ENCODE assay signal across 1 cellular context in the genomic region with DNA sequence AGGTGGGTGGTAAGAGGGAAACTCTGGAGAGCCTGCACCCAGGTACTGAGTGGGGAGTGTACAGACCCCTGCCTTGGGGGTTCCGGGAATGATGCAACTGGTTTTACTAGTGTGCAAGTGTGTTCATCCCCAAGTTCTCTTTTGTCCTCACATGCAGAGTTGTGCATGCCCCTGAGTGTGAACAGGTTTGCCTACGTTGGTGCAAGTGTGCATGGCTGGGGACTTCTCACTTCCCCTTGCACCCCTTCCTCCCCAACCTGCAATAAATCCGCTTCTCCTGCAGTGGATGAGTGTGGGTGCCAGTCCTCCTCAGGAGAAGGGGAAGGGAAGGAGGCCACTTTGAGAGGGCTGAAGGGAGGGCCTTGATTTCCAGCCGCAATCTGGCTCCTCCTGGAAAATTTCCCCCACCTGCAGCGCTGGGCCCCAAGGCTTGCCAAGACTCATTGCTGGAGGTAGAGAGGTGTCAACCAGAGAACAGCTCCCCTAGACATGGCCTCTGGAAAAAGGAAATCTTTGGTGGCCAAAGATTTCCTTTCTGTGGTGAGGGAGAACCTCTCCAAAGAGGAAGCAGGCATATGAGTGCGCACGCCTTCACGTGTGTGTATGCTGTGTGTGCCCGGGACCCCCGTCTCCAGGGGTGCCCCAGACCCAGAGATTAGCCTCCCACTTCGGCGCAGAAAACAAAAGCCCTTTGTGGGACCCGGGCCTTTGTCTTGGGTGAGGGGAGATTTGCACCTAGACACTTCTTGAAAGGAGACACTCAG.
TF ChIP-seq lines count a peak whose summit lies in the region.

No MANE protein-coding gene starts in this region.

TF ChIP-seq in H1, 55 proteins besides CTCF, POLR2A, EP300 and RAD21:
- TF ChIP-seq NRF1 (IDR thresholded peaks at IDR 0.05; ENCODE audit: low read depth, low read length) (no peak), SUZ12 (IDR thresholded peaks at IDR 0.05; ENCODE audit: low read length) (0 out of 2 replicates have a peak, but pooled peaks have one; percentile 2)
